In genomic region chr19:47274891-47275865, GRCh38 we compare ENCODE assay signal across 1 cellular context.
TF ChIP-seq lines count a peak whose summit lies in the region.

No MANE protein-coding gene starts in this region.

TF ChIP-seq in WTC11, 78 proteins besides CTCF, POLR2A, EP300 and RAD21 (continued from another document):
- no peak for TF ChIP-seq GRHL2 (CRISPR knock-in tag; IDR thresholded peaks at IDR 0.05; ENCODE audit: insufficient replicate concordance, severe bottlenecking)
- TF ChIP-seq CREB1 (CRISPR knock-in tag; IDR thresholded peaks at IDR 0.05): no peak
- TF ChIP-seq ZBTB21 (CRISPR knock-in tag; IDR thresholded peaks at IDR 0.05; ENCODE audit: borderline replicate concordance): no peak
- TF ChIP-seq PRDM15 (CRISPR knock-in tag; IDR thresholded peaks at IDR 0.05): 0 out of 2 replicates have a peak, but pooled peaks have one; percentile 35
- no peak for TF ChIP-seq HMGXB4 (CRISPR knock-in tag; IDR thresholded peaks at IDR 0.05)
- no peak for TF ChIP-seq ZNF396 (CRISPR knock-in tag; IDR thresholded peaks at IDR 0.05; ENCODE audit: borderline replicate concordance)
